In the genomic region with DNA sequence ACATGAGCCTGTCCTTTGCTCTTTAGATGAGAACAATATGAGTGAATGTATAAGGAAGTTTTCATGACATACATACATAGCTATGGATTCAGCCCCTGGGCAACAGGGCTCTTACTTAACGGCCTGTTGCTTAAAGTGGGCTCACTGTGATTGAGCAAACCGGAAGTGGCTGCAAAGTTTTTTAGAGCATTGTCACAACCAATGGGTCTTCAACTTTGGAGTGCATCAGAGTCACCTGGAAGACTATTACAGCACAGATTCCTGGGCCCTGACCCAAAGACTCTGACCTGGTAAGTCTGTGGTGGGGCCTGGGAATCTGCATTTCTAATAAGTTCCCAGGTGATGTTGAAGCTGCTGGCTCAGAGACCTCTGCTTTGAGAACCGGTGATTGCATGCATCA, we compare ENCODE assay signal across 9 cellular contexts.
"Had no signal": no experiment of that assay in that cellular context is flagged by ENCODE, and none has a peak within 500 bp of the region (broad histone marks: within the 10 kb centered on the region; RNA-seq: fewer than 3 reads in every experiment).

No MANE protein-coding gene starts in this region.

- DNase-seq: activated CD4-positive, alpha-beta memory T cell treated with anti-CD3 and anti-CD28 coated beads for 36 hours; activated gamma-delta T cell; activated naive CD8-positive, alpha-beta T cell treated with anti-CD3 and anti-CD28 coated beads, Interleukin-2, amount 10 ng/mL, durations not matched to agents 7 days and 5 days; activated T-cell treated with anti-CD3 and anti-CD28 coated beads, Interleukin-2, amount 50 U/mL, for 48 hours; naive B cell; posterior cingulate gyrus had no signal

- H3K4me3 ChIP-seq: ascending aorta, cardiac muscle cell, hepatocyte had no signal
